Comparison of ENCODE assay signal across 19 cellular contexts in genomic region chr1:119626841-119627240, GRCh38. TPM values are rescaled to one million over a fixed set of nuclear protein-coding genes. Genes with fewer than 3 reads are reported as not detected.
DNase-seq lines count a peak whose midpoint lies in the region; ATAC-seq and TF ChIP-seq lines count a peak whose summit lies in the region.
"Had no signal": no experiment of that assay in that cellular context is flagged by ENCODE, and none has a peak within 500 bp of the region (broad histone marks: within the 10 kb centered on the region; RNA-seq: fewer than 3 reads in every experiment).

No MANE protein-coding gene starts in this region.

- 62% methylated on average over 3 of the region's 3 CpGs for WGBS in mesenchymal stem cell

- no peaks in the 10 kb centered on the region for H3K4me1 Mint-ChIP-seq in Caco-2 (ENCODE audit: low read depth, unreplicated experiment)
- H3K4me1 Mint-ChIP-seq: activated CD4-positive, alpha-beta T cell treated with anti-CD3 and anti-CD28 coated beads for 36 hours; activated naive CD8-positive, alpha-beta T cell treated with anti-CD3 and anti-CD28 coated beads, Interleukin-2, amount 50 U/mL, for 24 hours had no signal

- no peak overlapping the region for H3K4me3 ChIP-seq in coronary artery
- H3K4me3 ChIP-seq in mesenchymal stem cell (ENCODE audit: insufficient read depth in 1 of 2, low read depth in 1 of 2, low read length in 2 of 2): no peak overlapping the region
- no peak overlapping the region for H3K4me3 ChIP-seq in Caco-2 (ENCODE audit: low read depth, low read length)
- H3K4me3 ChIP-seq: skin epidermis had no signal

- H3K9me3 ChIP-seq in mesenchymal stem cell (ENCODE audit: control insufficient read depth, low read length): no peaks in the 10 kb centered on the region
- no peaks in the 10 kb centered on the region for H3K9me3 ChIP-seq in Caco-2

- peaks cover 45% of the 10 kb centered on the region for H3K79me1 ChIP-seq in mesenchymal stem cell (replicated peaks; ENCODE audit: low read length, poor library complexity, severe bottlenecking)

- peak overlapping the region; percentile 29 for H3K9ac ChIP-seq in mesenchymal stem cell (ENCODE audit: low read length)

- POLR2A ChIA-PET in Caco-2 (lab: Charles Lee): no interaction called here

- no peak overlapping the region for H2AFZ ChIP-seq in mesenchymal stem cell (ENCODE audit: low read depth, low read length)

- no peak overlapping the region for H3K23ac ChIP-seq in mesenchymal stem cell (ENCODE audit: low read length in 2 of 2)

- no peak overlapping the region for H3K14ac ChIP-seq in mesenchymal stem cell (ENCODE audit: low read length in 2 of 2)

- no peak overlapping the region for H2BK15ac ChIP-seq in mesenchymal stem cell (ENCODE audit: low read depth, poor library complexity, severe bottlenecking)

- no peak overlapping the region for H3K4me3 Mint-ChIP-seq in Caco-2 (ENCODE audit: unreplicated experiment)
- H3K4me3 Mint-ChIP-seq: activated CD4-positive, alpha-beta T cell treated with anti-CD3 and anti-CD28 coated beads for 36 hours; activated naive CD8-positive, alpha-beta T cell treated with anti-CD3 and anti-CD28 coated beads, Interleukin-2, amount 50 U/mL, for 24 hours; activated T-cell treated with anti-CD3 and anti-CD28 coated beads, Interleukin-2, amount 50 U/mL, for 24 hours; natural killer cell treated with Interleukin-12 subunit alpha and Interleukin-12 subunit beta and Interleukin-15 and Interleukin-18, amount 100 ng/mL, for 72 hours; T-helper 1 cell treated with Interleukin-12 subunit alpha and Interleukin-12 subunit beta and Interleukin-4 antibody, amounts not matched to agents 30 μg/mL and 1 μg/mL, for 36 hours had no signal

- intact Hi-C loops in Right ventricle myocardium superior (cut with DNase I): no loop called here
- intact Hi-C loops in cardiac septum (cut with DNase I): no loop called here
- intact Hi-C loops in Caco-2 (cut with micrococcal nuclease; ENCODE audit: unreplicated experiment): no loop called here

- no peaks in the 10 kb centered on the region for H3K9me3 Mint-ChIP-seq in Caco-2 (ENCODE audit: unreplicated experiment)
- H3K9me3 Mint-ChIP-seq: activated naive CD8-positive, alpha-beta T cell treated with anti-CD3 and anti-CD28 coated beads, Interleukin-2, amount 50 U/mL, for 24 hours; activated T-cell treated with anti-CD3 and anti-CD28 coated beads, Interleukin-2, amount 50 U/mL, for 24 hours; natural killer cell treated with Interleukin-12 subunit alpha and Interleukin-12 subunit beta and Interleukin-15 and Interleukin-18, amount 100 ng/mL, for 72 hours; T-helper 1 cell treated with Interleukin-12 subunit alpha and Interleukin-12 subunit beta and Interleukin-4 antibody, amounts not matched to agents 30 μg/mL and 1 μg/mL, for 36 hours had no signal

- no peak overlapping the region for H4K8ac ChIP-seq in mesenchymal stem cell (ENCODE audit: low read length)

- H3K36me3 ChIP-seq in mesenchymal stem cell (ENCODE audit: control insufficient read depth in 1 of 2, insufficient read depth in 2 of 2, low read depth in 1 of 2, low read length in 2 of 2) (peaks cover 34 to 35% of the 10 kb centered on the region in 2 experiments), Caco-2 (ENCODE audit: control insufficient read depth, insufficient read depth, low read length) (no peaks in the 10 kb centered on the region)

- TF ChIP-seq POLR2A in GM18505 (IDR thresholded peaks at IDR 0.05; ENCODE audit: borderline replicate concordance, extremely low read depth, insufficient read depth, insufficient read length): no peak

- H3K4ac ChIP-seq in mesenchymal stem cell (ENCODE audit: low read depth in 1 of 2, low read length in 2 of 2): no peak overlapping the region

- no peak for TF ChIP-seq CTCF in coronary artery (IDR thresholded peaks at IDR 0.05)
- TF ChIP-seq CTCF in Caco-2 (IDR thresholded peaks at IDR 0.05; ENCODE audit: insufficient read depth in 1 of 2, low read depth in 1 of 2, low read length in 1 of 2, severe bottlenecking in 1 of 2, unreplicated experiment in 1 of 2): no peak

- no peak overlapping the region for H4K91ac ChIP-seq in mesenchymal stem cell (ENCODE audit: low read length)

- no peak overlapping the region for H2BK5ac ChIP-seq in mesenchymal stem cell (ENCODE audit: low read depth, low read length, poor library complexity, severe bottlenecking)

- DNase-seq in Right ventricle myocardium superior (no peak), cardiac septum (ENCODE audit: low spot score) (no peak), coronary artery (ENCODE audit: low spot score) (no peak), mesenchymal stem cell (no peak), GF-D8 (lab: John Stamatoyannopoulos, UW) (no peak), Caco-2 (no peak), OCI-M2 (lab: John Stamatoyannopoulos, UW; ENCODE audit: unreplicated experiment) (no peak)
- DNase-seq: activated CD4-positive, alpha-beta T cell treated with anti-CD3 and anti-CD28 coated beads for 36 hours; activated naive CD8-positive, alpha-beta T cell treated with anti-CD3 and anti-CD28 coated beads, Interleukin-2, amount 50 U/mL, for 24 hours; activated T-cell treated with anti-CD3 and anti-CD28 coated beads, Interleukin-2, amount 50 U/mL, for 24 hours; effector CD4-positive, alpha-beta T cell; kidney glomerular epithelial cell; NCI-H1105; substantia nigra had no signal

- no peaks in the 10 kb centered on the region for H3K36me3 Mint-ChIP-seq in Caco-2 (ENCODE audit: insufficient read depth, unreplicated experiment)

- H3K4me2 ChIP-seq in mesenchymal stem cell (ENCODE audit: low read length, poor library complexity, severe bottlenecking): no peak overlapping the region

- no peak overlapping the region for H2BK120ac ChIP-seq in mesenchymal stem cell (ENCODE audit: low read depth, low read length)

- H2AK5ac ChIP-seq in mesenchymal stem cell (ENCODE audit: low read length, severe bottlenecking): peak overlapping the region; percentile 66

- H2BK12ac ChIP-seq in mesenchymal stem cell (ENCODE audit: low read length in 2 of 2): peak overlapping the region in 1 of 2 experiments; percentile 19

- peaks cover 16% of the 10 kb centered on the region for H3K4me1 ChIP-seq in mesenchymal stem cell (ENCODE audit: control insufficient read depth, insufficient read depth, low read depth, low read length)
- H3K4me1 ChIP-seq in Caco-2: no peaks in the 10 kb centered on the region

- BruUV-seq in Caco-2 (replicated peaks; lab: Mats Ljungman, UMichigan): no TSS peak

- H3K27me3 ChIP-seq in mesenchymal stem cell (ENCODE audit: control insufficient read depth in 1 of 2, insufficient read depth in 1 of 2, low read length in 2 of 2) (no peaks in the 10 kb centered on the region), Caco-2 (replicated peaks; ENCODE audit: control insufficient read depth, insufficient read depth, low read length) (no peaks in the 10 kb centered on the region)

- H3K27ac ChIP-seq in coronary artery (peak overlapping the region; percentile 19 to 75), mesenchymal stem cell (ENCODE audit: low read length, poor library complexity, severe bottlenecking) (no peak overlapping the region)

- no peaks in the 10 kb centered on the region for H3K27me3 Mint-ChIP-seq in Caco-2 (ENCODE audit: insufficient read depth, unreplicated experiment)

- peak overlapping the region in 1 of 2 experiments; percentile 6 for H3K18ac ChIP-seq in mesenchymal stem cell (ENCODE audit: low read depth in 1 of 2, low read length in 2 of 2)

- H3K27ac Mint-ChIP-seq in Caco-2 (ENCODE audit: unreplicated experiment): no peak overlapping the region
- H3K27ac Mint-ChIP-seq: activated CD4-positive, alpha-beta T cell treated with anti-CD3 and anti-CD28 coated beads for 36 hours; activated naive CD8-positive, alpha-beta T cell treated with anti-CD3 and anti-CD28 coated beads, Interleukin-2, amount 50 U/mL, for 24 hours; activated T-cell treated with anti-CD3 and anti-CD28 coated beads, Interleukin-2, amount 50 U/mL, for 24 hours; natural killer cell treated with Interleukin-12 subunit alpha and Interleukin-12 subunit beta and Interleukin-15 and Interleukin-18, amount 100 ng/mL, for 72 hours; T-helper 1 cell treated with Interleukin-12 subunit alpha and Interleukin-12 subunit beta and Interleukin-4 antibody, amounts not matched to agents 30 μg/mL and 1 μg/mL, for 36 hours had no signal

- ATAC-seq in Right ventricle myocardium superior (ENCODE audit: poor library complexity): peak; percentile 21
- ATAC-seq in GM18505 (IDR thresholded peaks at IDR 0.05; ENCODE audit: unreplicated experiment): no peak
- ATAC-seq: activated CD4-positive, alpha-beta T cell treated with anti-CD3 and anti-CD28 coated beads for 36 hours; activated naive CD8-positive, alpha-beta T cell treated with anti-CD3 and anti-CD28 coated beads, Interleukin-2, amount 50 U/mL, for 24 hours; HepG2; natural killer cell treated with Interleukin-12 subunit alpha and Interleukin-12 subunit beta and Interleukin-15 and Interleukin-18, amount 100 ng/mL, for 72 hours had no signal

- CTCF ChIA-PET in Caco-2 (lab: Charles Lee): interaction anchor here (1.1 kb wide), 1 partner anchor 13 kb away, joined by 6 read pairs; no protein-coding TSS in a partner anchor

RNA-seq across cellular contexts. Expression of gene ZNF697, which starts 21.2 kb away (rescaled TPM):
- total RNA-seq in Right ventricle myocardium superior: 9.2 TPM
- total RNA-seq in cardiac septum: 15.1 TPM
- 6.4 TPM for polyA plus RNA-seq in mesenchymal stem cell (2013, experiment 1 of 2)
- polyA plus RNA-seq in mesenchymal stem cell (2013, experiment 2 of 2): 6.3 TPM
- 2.9 and 3.1 TPM in 2 replicates for total RNA-seq in Caco-2 (2022)
